Comparison of ENCODE assay signal across 16 cellular contexts in genomic region chr11:1222491-1223345, GRCh38. TPM values are rescaled to one million over a fixed set of nuclear protein-coding genes. Genes with fewer than 3 reads are reported as not detected.
A peak's percentile ranks its signal among the peaks of the same experiment; 100 is the strongest.
DNase-seq lines count a peak whose midpoint lies in the region; ATAC-seq and TF ChIP-seq lines count a peak whose summit lies in the region.
"Had no signal": no experiment of that assay in that cellular context is flagged by ENCODE, and none has a peak within 500 bp of the region (broad histone marks: within the 10 kb centered on the region; RNA-seq: fewer than 3 reads in every experiment).

MUC5B (plus strand) TSS chr11:1223066; CDS start chr11:1223124, 58 bp downstream.

- H3K27ac ChIP-seq in PC-3 (ENCODE audit: low read length) (peak within 1 kb of the TSS; percentile 62), right cardiac atrium (ENCODE audit: low read length) (no peak within 1 kb of the TSS)
- H3K27ac ChIP-seq: prostate gland, uterus had no signal

- no peaks in the 10 kb centered on the region for H3F3A ChIP-seq in PC-3 (ENCODE audit: low read length, unreplicated experiment)

- CTCF ChIA-PET in PC-3 (lab: Charles Lee) = no interaction called here

- no TSS peak for BruUV-seq in PC-3 (replicated peaks; lab: Mats Ljungman, UMichigan)

- H3K4me1 ChIP-seq in PC-3 (ENCODE audit: insufficient read depth, low read length) (peaks cover 28% of the 10 kb centered on the region), right cardiac atrium (ENCODE audit: control insufficient read depth, insufficient read depth, low read length) (no peaks in the 10 kb centered on the region)
- H3K4me1 ChIP-seq: uterus had no signal

- H3K4me3 ChIP-seq in PC-3 (ENCODE audit: low read length) = peak within 1 kb of the TSS; percentile 17; the same call in 1 of the 2 replicates
- no peak within 1 kb of the TSS for H3K4me3 ChIP-seq in right cardiac atrium (ENCODE audit: low read length)
- H3K4me3 ChIP-seq in retinal pigment epithelial cell (ENCODE audit: low read length) = no peak within 1 kb of the TSS
- H3K4me3 ChIP-seq: prostate gland, uterus had no signal

- no peaks in the 10 kb centered on the region for H3K36me3 ChIP-seq in PC-3 (ENCODE audit: low read depth, low read length)
- H3K36me3 ChIP-seq: prostate gland, uterus had no signal

- H3K9me2 ChIP-seq in PC-3 (replicated peaks; ENCODE audit: low read length) = no peaks in the 10 kb centered on the region

- H4K20me1 ChIP-seq in PC-3 (ENCODE audit: low read length) = no peaks in the 10 kb centered on the region

- intact Hi-C loops in PC-3 (cut with micrococcal nuclease) (loop anchor here (5.0 kb wide), 2 partner anchors 70 to 110 kb away; no protein-coding TSS in a partner anchor), right cardiac atrium (cut with DNase I) (no loop called here)

- no peaks in the 10 kb centered on the region for H3K27me3 ChIP-seq in PC-3 (ENCODE audit: low read length)
- H3K27me3 ChIP-seq in right cardiac atrium (ENCODE audit: control insufficient read depth, insufficient read depth) = no peaks in the 10 kb centered on the region
- H3K27me3 ChIP-seq: uterus had no signal

- H3K4me2 ChIP-seq in PC-3 (ENCODE audit: low read length) = peak within 1 kb of the TSS; percentile 51

- no peak within 1 kb of the TSS for H2AFZ ChIP-seq in PC-3 (ENCODE audit: low read length)

- H3K9me3 ChIP-seq in PC-3 (ENCODE audit: low read length) (no peaks in the 10 kb centered on the region), right cardiac atrium (ENCODE audit: control insufficient read depth, low read length) (no peaks in the 10 kb centered on the region)
- H3K9me3 ChIP-seq: prostate gland, uterus had no signal

- POLR2A ChIA-PET in PC-3 (lab: Charles Lee; ENCODE audit: unreplicated experiment) = interaction anchor here (0.6 kb wide), 1 partner anchor 70 kb away, joined by 4 read pairs; no protein-coding TSS in a partner anchor

- TF ChIP-seq CTCF in GM20000 (IDR thresholded peaks at IDR 0.05; ENCODE audit: extremely low read depth, missing control alignments) (no peak), PC-3 (conservative IDR thresholded peaks at IDR 0.05; ENCODE audit: low read depth, low read length) (no peak), retinal pigment epithelial cell (conservative IDR thresholded peaks at IDR 0.05; ENCODE audit: low read depth, low read length) (no peak)

- peak within 1 kb of the TSS; percentile 29 for H3K9ac ChIP-seq in PC-3 (ENCODE audit: low read length)

- 66% methylated on average over 36 of the region's 36 CpGs for WGBS in right cardiac atrium

- peak; percentile 25 for ATAC-seq in PC-3
- no peak for ATAC-seq in right cardiac atrium
- no peak for ATAC-seq in HG03520 (IDR thresholded peaks at IDR 0.05; ENCODE audit: unreplicated experiment)

- H3K79me2 ChIP-seq in PC-3 (ENCODE audit: low read length) = no peaks in the 10 kb centered on the region

- DNase-seq in GM20000 (ENCODE audit: low spot score) = peak; percentile 33
- peak; percentile 62 for DNase-seq in PC-3
- DNase-seq in right cardiac atrium = peak; percentile 10 to 62 (median 57)
- DNase-seq in retinal pigment epithelial cell (ENCODE audit: low read depth) = peak; percentile 9
- no peak for DNase-seq in NOMO-1 treated with dmso at 0.1 percent for 144 hours (lab: John Stamatoyannopoulos, UW; ENCODE audit: unreplicated experiment)
- DNase-seq in NCI-H1092 (lab: John Stamatoyannopoulos, UW) = no peak
- DNase-seq: activated CD4-positive, alpha-beta T cell treated with anti-CD3 and anti-CD28 coated beads, Interleukin-2, amount 50 U/mL, for 4 hours; IMR-90; NCI-H446; stimulated activated CD4-positive, alpha-beta T cell treated with anti-CD3 and anti-CD28 coated beads, Interleukin-2, amount 100 ng/mL, for 24 hours; uterus had no signal

RNA-seq across cellular contexts. Expression of gene MUC5B, which starts in this region (rescaled TPM):
- total RNA-seq in PC-3 (2014; rRNA removed) = 24.3 and 33.0 TPM in 2 replicates
- total RNA-seq in right cardiac atrium = not detected
- polyA plus RNA-seq in right cardiac atrium = under 0.01 TPM
- total RNA-seq: astrocyte; CD4-positive, alpha-beta T cell; IMR-90; T-helper 2 cell treated with Interferon-gamma antibody and Interleukin-4, amounts not matched to agents 100 ng/mL and 5 ng/mL, for 36 hours had no signal
- polyA plus RNA-seq: IMR-90 had no signal

Comparison
In these comparisons a context has a peak if more than half of its experiments do, and no peak if none do; other contexts are left out.
1. RNA of gene MUC5B (total RNA-seq): 24.3 to 33.0 TPM in PC-3; not detected in right cardiac atrium; every median in the first group is over 10 times any median in the second.
2. Peak in DNase-seq in right cardiac atrium; RNA of the gene not detected or under 1 TPM.
3. DNase-seq: peak in GM20000 (single experiment), PC-3 (single experiment) and retinal pigment epithelial cell (single experiment); none in NOMO-1 treated with dmso at 0.1 percent for 144 hours (single experiment) and NCI-H1092 (single experiment).